Comparison of ENCODE assay signal across 8 cellular contexts in genomic region chr1:44217809-44218410, GRCh38. TPM values are rescaled to one million over a fixed set of nuclear protein-coding genes. Genes with fewer than 3 reads are reported as not detected.
DNase-seq lines count a peak whose midpoint lies in the region; ATAC-seq and TF ChIP-seq lines count a peak whose summit lies in the region.

No MANE protein-coding gene starts in this region.

- H3K4me3 ChIP-seq in PC-3 (ENCODE audit: low read length) (no peak overlapping the region), esophagus squamous epithelium (no peak overlapping the region)

- no TSS peak for BruUV-seq in PC-3 (replicated peaks; lab: Mats Ljungman, UMichigan)

- H3K9me3 ChIP-seq in PC-3 (ENCODE audit: low read length) (no peaks in the 10 kb centered on the region), esophagus squamous epithelium (no peaks in the 10 kb centered on the region)

- no peak for TF ChIP-seq POLR2A in esophagus squamous epithelium (IDR thresholded peaks at IDR 0.05)

- H3K36me3 Mint-ChIP-seq in activated T-cell treated with anti-CD3 and anti-CD28 coated beads, Interleukin-2, amount 50 U/mL, for 24 hours (ENCODE audit: low read depth): peaks cover 82% of the 10 kb centered on the region
- H3K36me3 Mint-ChIP-seq in natural killer cell: no peaks in the 10 kb centered on the region
- H3K36me3 Mint-ChIP-seq in stimulated activated naive B cell treated with anti-CD40 and anti-IgM and Interleukin-4, amounts not matched to agents 10 μg/mL and 1 μg/mL and 100 μg/mL, for 72 hours: peaks cover 27 to 31% of the 10 kb centered on the region in 2 donors

- H3K27ac ChIP-seq in PC-3 (ENCODE audit: low read length): no peak overlapping the region
- no peak overlapping the region for H3K27ac ChIP-seq in esophagus squamous epithelium

- no peak for TF ChIP-seq EP300 in Ishikawa (IDR thresholded peaks at IDR 0.05; ENCODE audit: borderline replicate concordance)

- H4K20me1 ChIP-seq in PC-3 (ENCODE audit: low read length): no peaks in the 10 kb centered on the region

- peak; percentile 81 for TF ChIP-seq RAD21 in Ishikawa (IDR thresholded peaks at IDR 0.05; ENCODE audit: low read depth)

- intact Hi-C loops in PC-3 (cut with micrococcal nuclease) (loop anchor here (2.0 to 5.0 kb wide), 2 partner anchors 101 to 379 kb away; no protein-coding TSS in a partner anchor), esophagus squamous epithelium (cut with DNase I) (loop anchor here (10.0 kb wide), 2 partner anchors 97 to 377 kb away; no protein-coding TSS in a partner anchor), natural killer cell (cut with micrococcal nuclease) (loop anchor here (1.0 to 2.0 kb wide), 3 partner anchors 101 to 435 kb away; no protein-coding TSS in a partner anchor)

- DNase-seq in DMS153 treated with DMSO at 0.1 percent for 48 hours (lab: John Stamatoyannopoulos, UW; ENCODE audit: unreplicated experiment) (peak; percentile 75), PC-3 (peak; percentile 81), esophagus squamous epithelium (lab: John Stamatoyannopoulos, UW) (no peak), natural killer cell (peak; percentile 60)
- DNase-seq in activated T-cell treated with anti-CD3 and anti-CD28 coated beads, Interleukin-2, amount 50 U/mL, for 24 hours: peak; percentile 87
- peak; percentile 54 for DNase-seq in stimulated activated naive B cell treated with anti-CD40 and anti-IgM and Interleukin-4, amounts not matched to agents 10 μg/mL and 1 μg/mL and 100 μg/mL, for 72 hours

- TF ChIP-seq CTCF in PC-3 (conservative IDR thresholded peaks at IDR 0.05; ENCODE audit: low read depth, low read length) (peak; percentile 94), esophagus squamous epithelium (IDR thresholded peaks at IDR 0.05) (peak; percentile 72 to 90 (median 86)), natural killer cell (IDR thresholded peaks at IDR 0.05) (peak; percentile 86)

- no peaks in the 10 kb centered on the region for H3K9me3 Mint-ChIP-seq in activated T-cell treated with anti-CD3 and anti-CD28 coated beads, Interleukin-2, amount 50 U/mL, for 24 hours
- H3K9me3 Mint-ChIP-seq in natural killer cell: no peaks in the 10 kb centered on the region
- H3K9me3 Mint-ChIP-seq in stimulated activated naive B cell treated with anti-CD40 and anti-IgM and Interleukin-4, amounts not matched to agents 10 μg/mL and 1 μg/mL and 100 μg/mL, for 72 hours: no peaks in the 10 kb centered on the region

- POLR2A ChIA-PET in PC-3 (lab: Charles Lee; ENCODE audit: unreplicated experiment): interaction anchor here (0.6 kb wide), 1 partner anchor 127 kb away, joined by 3 read pairs; no protein-coding TSS in a partner anchor

- H3K36me3 ChIP-seq in PC-3 (ENCODE audit: low read depth, low read length) (peaks cover 33% of the 10 kb centered on the region; the same call in 1 of the 2 replicates), esophagus squamous epithelium (peaks cover 24 to 74% (median 46%) of the 10 kb centered on the region in 3 donors)

- no peak overlapping the region for H3K4me2 ChIP-seq in PC-3 (ENCODE audit: low read length)

- H3K27me3 Mint-ChIP-seq in activated T-cell treated with anti-CD3 and anti-CD28 coated beads, Interleukin-2, amount 50 U/mL, for 24 hours: no peaks in the 10 kb centered on the region
- H3K27me3 Mint-ChIP-seq in natural killer cell (ENCODE audit: low read depth in 2 of 2): no peaks in the 10 kb centered on the region
- no peaks in the 10 kb centered on the region for H3K27me3 Mint-ChIP-seq in stimulated activated naive B cell treated with anti-CD40 and anti-IgM and Interleukin-4, amounts not matched to agents 10 μg/mL and 1 μg/mL and 100 μg/mL, for 72 hours

- peaks cover 10% of the 10 kb centered on the region for H3K79me2 ChIP-seq in PC-3 (ENCODE audit: low read length)

- H3K4me1 ChIP-seq in PC-3 (ENCODE audit: insufficient read depth, low read length): peaks cover 1% of the 10 kb centered on the region
- H3K4me1 ChIP-seq in esophagus squamous epithelium: peaks cover 5 to 17% (median 10%) of the 10 kb centered on the region in 3 donors

- H3K4me3 Mint-ChIP-seq in activated T-cell treated with anti-CD3 and anti-CD28 coated beads, Interleukin-2, amount 50 U/mL, for 24 hours: no peak overlapping the region
- no peak overlapping the region for H3K4me3 Mint-ChIP-seq in natural killer cell
- no peak overlapping the region for H3K4me3 Mint-ChIP-seq in stimulated activated naive B cell treated with anti-CD40 and anti-IgM and Interleukin-4, amounts not matched to agents 10 μg/mL and 1 μg/mL and 100 μg/mL, for 72 hours

- H3K27me3 ChIP-seq in PC-3 (ENCODE audit: low read length) (no peaks in the 10 kb centered on the region), esophagus squamous epithelium (no peaks in the 10 kb centered on the region)

- H3K4me1 Mint-ChIP-seq in activated T-cell treated with anti-CD3 and anti-CD28 coated beads, Interleukin-2, amount 50 U/mL, for 24 hours (ENCODE audit: low read depth): peaks cover 28% of the 10 kb centered on the region
- H3K4me1 Mint-ChIP-seq in natural killer cell: peaks cover 30 to 44% of the 10 kb centered on the region in 2 donors
- peaks cover 23 to 41% of the 10 kb centered on the region in 2 donors for H3K4me1 Mint-ChIP-seq in stimulated activated naive B cell treated with anti-CD40 and anti-IgM and Interleukin-4, amounts not matched to agents 10 μg/mL and 1 μg/mL and 100 μg/mL, for 72 hours

- no peaks in the 10 kb centered on the region for H3K9me2 ChIP-seq in PC-3 (replicated peaks; ENCODE audit: low read length)

- peak overlapping the region; percentile 46 for H3K27ac Mint-ChIP-seq in activated T-cell treated with anti-CD3 and anti-CD28 coated beads, Interleukin-2, amount 50 U/mL, for 24 hours
- no peak overlapping the region for H3K27ac Mint-ChIP-seq in natural killer cell
- H3K27ac Mint-ChIP-seq in stimulated activated naive B cell treated with anti-CD40 and anti-IgM and Interleukin-4, amounts not matched to agents 10 μg/mL and 1 μg/mL and 100 μg/mL, for 72 hours: no peak overlapping the region

- peak; percentile 61 for ATAC-seq in PC-3
- peak; percentile 45 to 65 (median 57) for ATAC-seq in natural killer cell
- peak; percentile 49 to 55 for ATAC-seq in stimulated activated naive B cell treated with anti-CD40 and anti-IgM and Interleukin-4, amounts not matched to agents 10 μg/mL and 1 μg/mL and 100 μg/mL, for 72 hours (replicated peaks)
- no peak for ATAC-seq in GM18861 (IDR thresholded peaks at IDR 0.05; ENCODE audit: unreplicated experiment)

- no peak overlapping the region for H2AFZ ChIP-seq in PC-3 (ENCODE audit: low read length)

- WGBS in esophagus squamous epithelium, 2 donors: 89 to 93% methylated on average over 3 of the region's 4 CpGs

- H3F3A ChIP-seq in PC-3 (ENCODE audit: low read length, unreplicated experiment): no peaks in the 10 kb centered on the region

- CTCF ChIA-PET in PC-3 (lab: Charles Lee): interaction anchor here (0.5 to 1.0 kb wide), 6 partner anchors 22 to 229 kb away, joined by 3 to 4 read pairs (median 3); no protein-coding TSS in a partner anchor

- H3K9ac ChIP-seq in PC-3 (ENCODE audit: low read length): no peak overlapping the region

TF ChIP-seq in Ishikawa, 13 proteins besides CTCF, POLR2A, EP300 and RAD21:
- no peak for TF ChIP-seq FOXM1 (IDR thresholded peaks at IDR 0.05; ENCODE audit: borderline replicate concordance, low read depth)
- TF ChIP-seq ZBTB7A (IDR thresholded peaks at IDR 0.05; ENCODE audit: low read depth): no peak
- no peak for TF ChIP-seq TAF1 (IDR thresholded peaks at IDR 0.05; ENCODE audit: low read depth)
- TF ChIP-seq REST (IDR thresholded peaks at IDR 0.05; ENCODE audit: low read depth): no peak
- no peak for TF ChIP-seq CREB1 (IDR thresholded peaks at IDR 0.05; ENCODE audit: low read depth)
- no peak for TF ChIP-seq EGR1 (IDR thresholded peaks at IDR 0.05)
- no peak for TF ChIP-seq CEBPB (IDR thresholded peaks at IDR 0.05)
- TF ChIP-seq NFIC (IDR thresholded peaks at IDR 0.05): no peak
- no peak for TF ChIP-seq TCF12 (IDR thresholded peaks at IDR 0.05; ENCODE audit: low read depth)
- TF ChIP-seq YY1 (IDR thresholded peaks at IDR 0.05; ENCODE audit: low read depth): no peak
- no peak for TF ChIP-seq MAX (IDR thresholded peaks at IDR 0.05)
- TF ChIP-seq TEAD4 (IDR thresholded peaks at IDR 0.05): no peak
- no peak for TF ChIP-seq USF1 (IDR thresholded peaks at IDR 0.05)

RNA-seq across cellular contexts. Expression of gene DMAP1, which starts 4.6 kb away (rescaled TPM):
- 55.5 and 59.0 TPM in 2 replicates for total RNA-seq in PC-3 (2014; rRNA removed)
- total RNA-seq in esophagus squamous epithelium: 10 to 100 TPM; 19.2 to 45.2 (median 22.0) TPM
- total RNA-seq in natural killer cell: 10 to 100 TPM; 61.1 to 73.3 (median 67.3) TPM
